ENCODE assay signal across 8 cellular contexts in genomic region chr7:156892821-156893706, GRCh38. TPM values are rescaled to one million over a fixed set of nuclear protein-coding genes. Genes with fewer than 3 reads are reported as not detected.
DNase-seq lines count a peak whose midpoint lies in the region; ATAC-seq and TF ChIP-seq lines count a peak whose summit lies in the region.

Gene LMBR1 (minus strand): TSS chr7:156893183. CDS start chr7:156892993, 190 bp downstream.

- H3K9me3 ChIP-seq in left lung = no peaks in the 10 kb centered on the region

- no peaks in the 10 kb centered on the region for H3K36me3 ChIP-seq in left lung

- peaks cover 11 to 44% of the 10 kb centered on the region in 2 donors for H3K4me1 ChIP-seq in left lung

- ATAC-seq in GM19328 (IDR thresholded peaks at IDR 0.05; ENCODE audit: unreplicated experiment) (peak; percentile 71), HG03520 (IDR thresholded peaks at IDR 0.05; ENCODE audit: unreplicated experiment) (peak; percentile 70), left lung (peak; percentile 96)

- H3K27me3 ChIP-seq in left lung = no peaks in the 10 kb centered on the region

- TF ChIP-seq CTCF in left lung (IDR thresholded peaks at IDR 0.05) = peak; percentile 66 to 83

- H3K27ac ChIP-seq in left lung = peak within 1 kb of the TSS; percentile 89 to 93

- DNase-seq in C1 segment of cervical spinal cord (lab: John Stamatoyannopoulos, UW) = peak; percentile 35 to 95 (median 89)
- peak; percentile 97 for DNase-seq in NCI-H69 (lab: John Stamatoyannopoulos, UW)
- DNase-seq in activated CD4-positive, alpha-beta T cell treated with anti-CD3 and anti-CD28 coated beads, Interleukin-2, amount 50 U/mL, for 1 hour = peak; percentile 93
- peak; percentile 89 for DNase-seq in dedifferentiated amniotic fluid mesenchymal stem cell (ENCODE audit: extremely low spot score)
- peak; percentile 95 to 98 for DNase-seq in left lung
- peak; percentile 91 to 96 for DNase-seq in stimulated activated CD4-positive, alpha-beta T cell treated with anti-CD3 and anti-CD28 coated beads, Interleukin-2, amount 100 ng/mL, for 48 hours

- peak within 1 kb of the TSS; percentile 78 to 81 for H3K4me3 ChIP-seq in left lung

- intact Hi-C loops in left lung (cut with DNase I) = no loop called here

RNA-seq across cellular contexts. Expression of gene LMBR1, which starts in this region (rescaled TPM):
- total RNA-seq in left lung = 10 to 100 TPM; 61.0 to 66.9 TPM

Comparison
In these comparisons a context has a peak if more than half of its experiments do, and no peak if none do; other contexts are left out.
1. Peak in every context shown above with its lines: DNase-seq, ATAC-seq, H3K4me3 ChIP-seq and H3K27ac ChIP-seq.